31 cellular contexts compared by ENCODE assay signal in genomic region chr4:136706942-136707341, GRCh38.
"Had no signal": no experiment of that assay in that cellular context is flagged by ENCODE, and none has a peak within 500 bp of the region (broad histone marks: within the 10 kb centered on the region; RNA-seq: fewer than 3 reads in every experiment).

No MANE protein-coding gene starts in this region.

- ATAC-seq: activated CD4-positive, alpha-beta T cell treated with anti-CD3 and anti-CD28 coated beads for 36 hours; left lobe of liver; lower lobe of right lung; mucosa of descending colon; sciatic nerve; stimulated activated memory B cell treated with anti-CD40 and anti-IgM and Interleukin-4, amounts not matched to agents 10 μg/mL and 1 μg/mL and 100 μg/mL, for 72 hours had no signal

- H3K4me1 Mint-ChIP-seq: activated B cell treated with CpG ODN at 0.5 μM for 24 hours; activated CD4-positive, alpha-beta T cell treated with anti-CD3 and anti-CD28 coated beads for 36 hours; activated naive CD8-positive, alpha-beta T cell treated with anti-CD3 and anti-CD28 coated beads, Interleukin-2, amount 10 ng/mL, durations not matched to agents 7 days and 5 days; endodermal cell; stimulated activated memory B cell treated with anti-CD40 and anti-IgM and Interleukin-4, amounts not matched to agents 10 μg/mL and 1 μg/mL and 100 μg/mL, for 72 hours had no signal

- H3K9me3 Mint-ChIP-seq: activated naive CD8-positive, alpha-beta T cell treated with anti-CD3 and anti-CD28 coated beads, Interleukin-2, amount 10 ng/mL, durations not matched to agents 7 days and 5 days; activated T-helper 2 cell treated with anti-CD3 and anti-CD28 coated beads, Interferon-gamma antibody, Interleukin-2, Interleukin-4, amounts not matched to agents 10 μg/mL and 5 μg/mL and 100 μg/mL, durations not matched to agents 14 hours and 24 hours and 36 hours; endodermal cell; stimulated activated memory B cell treated with anti-CD40 and anti-IgM and Interleukin-4, amounts not matched to agents 10 μg/mL and 1 μg/mL and 100 μg/mL, for 72 hours had no signal

- H3K36me3 ChIP-seq: lower lobe of right lung, stomach, suprapubic skin, tibial nerve had no signal

- H3K4me1 ChIP-seq: lower lobe of right lung, stomach, suprapubic skin, tibial nerve had no signal

- H3K36me3 Mint-ChIP-seq: activated naive CD8-positive, alpha-beta T cell treated with anti-CD3 and anti-CD28 coated beads, Interleukin-2, amount 10 ng/mL, durations not matched to agents 7 days and 5 days; stimulated activated memory B cell treated with anti-CD40 and anti-IgM and Interleukin-4, amounts not matched to agents 10 μg/mL and 1 μg/mL and 100 μg/mL, for 72 hours had no signal

- H3K9me3 ChIP-seq: lower lobe of right lung, mucosa of descending colon, stomach, suprapubic skin, tibial nerve had no signal

- DNase-seq: activated B cell treated with CpG ODN at 0.5 μM for 24 hours; activated CD4-positive, alpha-beta T cell treated with anti-CD3 and anti-CD28 coated beads for 36 hours; activated CD4-positive, alpha-beta T cell treated with anti-CD3 and anti-CD28 coated beads, Interleukin-2, amount 50 U/mL, for 4 hours; activated CD8-positive, alpha-beta memory T cell treated with anti-CD3 and anti-CD28 coated beads for 24 hours; activated CD8-positive, alpha-beta memory T cell treated with anti-CD3 and anti-CD28 coated beads, Interleukin-2, amount 50 U/mL, for 4 hours; activated naive CD4-positive, alpha-beta T cell treated with Interleukin-2 at 50 U/mL for 16 hours; activated naive CD8-positive, alpha-beta T cell treated with anti-CD3 and anti-CD28 coated beads, Interleukin-2, amount 10 ng/mL, durations not matched to agents 7 days and 5 days; activated T-cell treated with anti-CD3 and anti-CD28 coated beads, Interleukin-2, amount 50 U/mL, for 24 hours; amygdala; cerebellar nuclear complex; endodermal cell; foreskin melanocyte; kidney; lower lobe of right lung; mesendoderm; mucosa of descending colon; occipital lobe; posterior cingulate gyrus; small intestine; stimulated activated CD4-positive, alpha-beta T cell treated with anti-CD3 and anti-CD28 coated beads, Interleukin-2, amount 100 ng/mL, for 24 hours; stomach; T1000 had no signal

- H3K27me3 Mint-ChIP-seq: activated B cell treated with CpG ODN at 0.5 μM for 24 hours; activated CD4-positive, alpha-beta T cell treated with anti-CD3 and anti-CD28 coated beads for 36 hours; activated naive CD8-positive, alpha-beta T cell treated with anti-CD3 and anti-CD28 coated beads, Interleukin-2, amount 10 ng/mL, durations not matched to agents 7 days and 5 days; activated T-cell treated with anti-CD3 and anti-CD28 coated beads, Interleukin-2, amount 50 U/mL, for 24 hours; stimulated activated memory B cell treated with anti-CD40 and anti-IgM and Interleukin-4, amounts not matched to agents 10 μg/mL and 1 μg/mL and 100 μg/mL, for 72 hours had no signal

- H3K4me3 ChIP-seq: coronary artery, lower lobe of right lung, mucosa of descending colon, stomach, suprapubic skin, tibial nerve had no signal

- FAIRE-seq: kidney, small intestine, urothelium cell line had no signal

- H3K27ac ChIP-seq: coronary artery, epithelial cell of prostate, lower lobe of right lung, stomach, suprapubic skin, tibial nerve had no signal

- H3K27ac Mint-ChIP-seq: activated B cell treated with CpG ODN at 0.5 μM for 24 hours; activated CD4-positive, alpha-beta T cell treated with anti-CD3 and anti-CD28 coated beads for 36 hours; activated naive CD8-positive, alpha-beta T cell treated with anti-CD3 and anti-CD28 coated beads, Interleukin-2, amount 10 ng/mL, durations not matched to agents 7 days and 5 days; activated T-cell treated with anti-CD3 and anti-CD28 coated beads, Interleukin-2, amount 50 U/mL, for 24 hours; activated T-helper 2 cell treated with anti-CD3 and anti-CD28 coated beads, Interferon-gamma antibody, Interleukin-2, Interleukin-4, amounts not matched to agents 10 μg/mL and 5 μg/mL and 100 μg/mL, durations not matched to agents 14 hours and 24 hours and 36 hours; endodermal cell; stimulated activated memory B cell treated with anti-CD40 and anti-IgM and Interleukin-4, amounts not matched to agents 10 μg/mL and 1 μg/mL and 100 μg/mL, for 72 hours had no signal

- H3K27me3 ChIP-seq: stomach, suprapubic skin, tibial nerve had no signal

- H3K4me3 Mint-ChIP-seq: activated B cell treated with CpG ODN at 0.5 μM for 24 hours; activated CD4-positive, alpha-beta T cell treated with anti-CD3 and anti-CD28 coated beads for 36 hours; activated naive CD8-positive, alpha-beta T cell treated with anti-CD3 and anti-CD28 coated beads, Interleukin-2, amount 10 ng/mL, durations not matched to agents 7 days and 5 days; activated T-cell treated with anti-CD3 and anti-CD28 coated beads, Interleukin-2, amount 50 U/mL, for 24 hours; endodermal cell; stimulated activated memory B cell treated with anti-CD40 and anti-IgM and Interleukin-4, amounts not matched to agents 10 μg/mL and 1 μg/mL and 100 μg/mL, for 72 hours had no signal
